ENCODE assay signal across 12 cellular contexts in the genomic region with DNA sequence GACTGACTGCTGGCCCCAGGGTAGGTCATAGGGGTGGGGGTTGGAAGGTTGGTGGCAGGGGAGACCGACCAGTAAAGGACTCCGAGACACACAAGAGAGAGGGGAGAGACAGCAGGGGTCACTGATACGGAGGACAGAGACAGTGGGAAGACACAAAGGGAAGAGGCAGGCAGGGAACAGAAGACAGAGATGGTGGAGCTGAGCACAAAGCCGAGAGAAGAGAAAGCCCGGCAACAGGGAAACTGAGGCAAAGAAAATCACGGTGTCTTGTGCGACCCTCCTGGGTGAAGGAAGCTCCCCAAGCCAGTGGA. TPM values are rescaled to one million over a fixed set of nuclear protein-coding genes. Genes with fewer than 3 reads are reported as not detected.
A peak's percentile ranks its signal among the peaks of the same experiment; 100 is the strongest.
DNase-seq lines count a peak whose midpoint lies in the region; ATAC-seq and TF ChIP-seq lines count a peak whose summit lies in the region.
"Had no signal": no experiment of that assay in that cellular context is flagged by ENCODE, and none has a peak within 500 bp of the region (broad histone marks: within the 10 kb centered on the region; RNA-seq: fewer than 3 reads in every experiment).

No MANE protein-coding gene starts in this region.

- intact Hi-C loops in left ventricle myocardium inferior (cut with micrococcal nuclease) = no loop called here
- intact Hi-C loops in left ventricle myocardium superior (cut with micrococcal nuclease) = no loop called here
- intact Hi-C loops in uterus (cut with DNase I; ENCODE audit: low total_unique reads) = no loop called here

- no peaks in the 10 kb centered on the region for H3K36me3 Mint-ChIP-seq in neural crest cell (ENCODE audit: low read depth)

- H3K9me3 ChIP-seq in left ventricle myocardium inferior (replicated peaks) = no peaks in the 10 kb centered on the region
- H3K9me3 ChIP-seq in uterus = no peaks in the 10 kb centered on the region

- H3K27ac ChIP-seq in left ventricle myocardium inferior (replicated peaks) = peak overlapping the region; percentile 89
- peak overlapping the region; percentile 80 to 98 for H3K27ac ChIP-seq in uterus

- DNase-seq in left ventricle myocardium inferior = no peak
- no peak for DNase-seq in left ventricle myocardium superior
- no peak for DNase-seq in fibroblast of pulmonary artery (ENCODE audit: low read depth)
- no peak for DNase-seq in neural crest cell (ENCODE audit: low read depth, low spot score)
- no peak for DNase-seq in uterus
- no peak for DNase-seq in NCI-H1092 treated with DMSO at 0.1 percent for 48 hours (lab: John Stamatoyannopoulos, UW)
- DNase-seq in Ammon's horn (ENCODE audit: low spot score) = no peak
- DNase-seq: activated CD4-positive, CD25-positive, alpha-beta regulatory T cell; activated naive CD4-positive, alpha-beta T cell treated with anti-CD3 and anti-CD28 coated beads, Interleukin-2, amount 50 U/mL, for 16 hours had no signal

- ATAC-seq in left ventricle myocardium superior = no peak
- no peak for ATAC-seq in GM18870 (IDR thresholded peaks at IDR 0.05; ENCODE audit: unreplicated experiment)

- TF ChIP-seq CTCF in left ventricle myocardium inferior (IDR thresholded peaks at IDR 0.05; ENCODE audit: borderline replicate concordance) (no peak), fibroblast of pulmonary artery (IDR thresholded peaks at IDR 0.05; ENCODE audit: low read length, missing control alignments) (no peak), neural crest cell (conservative IDR thresholded peaks at IDR 0.05) (no peak), uterus (IDR thresholded peaks at IDR 0.05) (no peak)

- H3K4me1 Mint-ChIP-seq in neural crest cell = peaks cover 27% of the 10 kb centered on the region

- peak overlapping the region; percentile 72 for H3K4me3 ChIP-seq in left ventricle myocardium inferior
- H3K4me3 ChIP-seq in fibroblast of pulmonary artery (replicated peaks; ENCODE audit: low read depth, low read length) = peak overlapping the region; percentile 42
- peak overlapping the region; percentile 43 to 58 for H3K4me3 ChIP-seq in uterus

- no peak for TF ChIP-seq POLR2A in uterus (IDR thresholded peaks at IDR 0.05)

- H3K27me3 ChIP-seq in left ventricle myocardium inferior (ENCODE audit: low read depth) = peaks cover 21% of the 10 kb centered on the region
- no peaks in the 10 kb centered on the region for H3K27me3 ChIP-seq in uterus

- H3K4me1 ChIP-seq in left ventricle myocardium inferior = peaks cover 90% of the 10 kb centered on the region
- peaks cover 16 to 27% of the 10 kb centered on the region in 2 donors for H3K4me1 ChIP-seq in uterus

- H3K27ac Mint-ChIP-seq in neural crest cell (ENCODE audit: unreplicated experiment) = peak overlapping the region; percentile 57

- H3K9me3 Mint-ChIP-seq in neural crest cell = no peaks in the 10 kb centered on the region

- H3K36me3 ChIP-seq in left ventricle myocardium inferior = no peaks in the 10 kb centered on the region
- no peaks in the 10 kb centered on the region for H3K36me3 ChIP-seq in uterus

- peak overlapping the region; percentile 80 for H3K4me3 Mint-ChIP-seq in neural crest cell

- peaks cover 35% of the 10 kb centered on the region for H3K27me3 Mint-ChIP-seq in neural crest cell (ENCODE audit: low read depth)

RNA-seq across cellular contexts. Expression of gene RASL12, which starts 0.5 kb away (rescaled TPM):
- 12.9 TPM for total RNA-seq in left ventricle myocardium inferior
- 18.9 TPM for total RNA-seq in left ventricle myocardium superior
- total RNA-seq in neural crest cell = 1.5 and 1.8 TPM in 2 replicates
- 100 to 1,000 TPM in 1 of 4 donors, 10 to 100 TPM in 3; 65.3 to 116 (median 76.6) TPM for total RNA-seq in uterus
- total RNA-seq: glomerular endothelial cell, pulmonary artery endothelial cell had no signal

RNA-seq across cellular contexts. Expression of gene KBTBD13, which starts 9.3 kb away (rescaled TPM):
- total RNA-seq in left ventricle myocardium inferior = 5.2 TPM
- 10.6 TPM for total RNA-seq in left ventricle myocardium superior
- not detected in 2 replicates for total RNA-seq in neural crest cell
- 1 to 10 TPM in 1 of 4 donors, under 1 TPM in 1, not detected in 2; 0.21 to 1.3 TPM for total RNA-seq in uterus
- total RNA-seq: glomerular endothelial cell, pulmonary artery endothelial cell had no signal

RNA-seq across cellular contexts. Expression of gene SLC51B, which starts 22.1 kb away (rescaled TPM):
- total RNA-seq in left ventricle myocardium inferior (not detected), left ventricle myocardium superior (not detected), neural crest cell (not detected in 2 replicates), uterus (not detected)
- total RNA-seq: glomerular endothelial cell, pulmonary artery endothelial cell had no signal

RNA-seq across cellular contexts. Expression of gene MTFMT, which starts 37.9 kb away (rescaled TPM):
- total RNA-seq in left ventricle myocardium inferior (18.6 TPM), left ventricle myocardium superior (20.4 TPM), neural crest cell (18.8 and 20.5 TPM in 2 replicates), uterus (10 to 100 TPM; 11.5 to 30.1 (median 21.0) TPM)

RNA-seq across cellular contexts. Expression of gene UBAP1L, which starts 47.7 kb away (rescaled TPM):
- total RNA-seq in left ventricle myocardium inferior (1.8 TPM), left ventricle myocardium superior (1.3 TPM), neural crest cell (3.6 and 4.5 TPM in 2 replicates), uterus (10 to 100 TPM in 1 of 4 donors, 1 to 10 TPM in 2, under 1 TPM in 1; 0.77 to 16.0 (median 3.8) TPM)
